ENCODE assay signal across 1 cellular context in the genomic region with DNA sequence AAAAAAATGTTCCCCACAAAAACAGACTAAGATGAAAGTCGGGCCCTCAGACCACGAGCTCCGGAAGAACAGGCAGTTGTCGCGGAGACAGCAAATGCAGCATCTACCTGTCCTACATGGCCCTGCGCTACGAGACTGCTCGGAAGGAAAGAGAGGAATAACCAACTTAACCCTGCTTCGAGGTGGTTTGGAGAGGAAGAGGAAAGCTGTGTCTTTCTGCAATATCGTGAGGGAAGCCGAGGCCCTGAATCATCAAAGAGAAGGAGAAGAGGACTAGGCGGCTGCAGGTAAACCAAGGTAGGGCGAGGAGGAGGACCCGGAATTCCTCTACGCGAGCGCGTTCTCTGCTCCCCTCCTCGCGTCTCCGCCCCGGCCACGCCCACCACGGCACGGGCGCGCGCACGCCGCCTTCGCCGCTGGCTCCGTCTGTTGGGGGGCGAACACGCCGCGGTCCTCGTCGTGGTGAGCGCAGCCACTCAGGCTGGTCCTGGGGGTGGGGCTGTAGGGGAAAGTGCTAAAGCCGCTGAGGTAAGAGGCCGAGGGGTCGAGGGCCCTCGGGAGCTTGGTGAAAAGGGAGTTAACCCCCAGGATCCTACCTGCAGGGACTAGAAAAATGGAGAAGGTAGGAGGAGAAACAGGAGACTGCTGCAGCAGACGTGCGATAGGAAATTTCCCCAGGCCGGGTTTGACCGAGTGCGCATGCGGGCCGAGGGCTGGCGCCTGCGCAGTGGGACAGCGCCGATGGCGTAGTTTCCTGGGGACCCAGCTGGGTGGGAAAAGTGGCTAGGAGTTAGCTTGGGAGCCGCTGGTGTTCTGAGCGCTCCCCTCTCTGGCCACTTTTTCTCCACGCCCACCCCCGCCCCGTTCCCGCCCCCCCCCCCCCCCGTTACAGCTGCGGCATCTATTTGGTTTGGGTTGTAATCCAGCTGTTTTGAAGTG.
A peak's percentile ranks its signal among the peaks of the same experiment; 100 is the strongest.
TF ChIP-seq lines count a peak whose summit lies in the region.

ANAPC16 (plus strand) TSS at position 402 of the 939 bp plus-strand sequence. CDS start 7,903 bp downstream, outside the sequence.
ASCC1 (minus strand) TSS at position 666 of the 939 bp plus-strand sequence. CDS start 2,978 bp downstream, outside the sequence.

TF ChIP-seq in HEK293, 187 proteins besides CTCF, POLR2A, EP300 and RAD21 (continued from another document and continues in another):
- TF ChIP-seq, protein P1, sequence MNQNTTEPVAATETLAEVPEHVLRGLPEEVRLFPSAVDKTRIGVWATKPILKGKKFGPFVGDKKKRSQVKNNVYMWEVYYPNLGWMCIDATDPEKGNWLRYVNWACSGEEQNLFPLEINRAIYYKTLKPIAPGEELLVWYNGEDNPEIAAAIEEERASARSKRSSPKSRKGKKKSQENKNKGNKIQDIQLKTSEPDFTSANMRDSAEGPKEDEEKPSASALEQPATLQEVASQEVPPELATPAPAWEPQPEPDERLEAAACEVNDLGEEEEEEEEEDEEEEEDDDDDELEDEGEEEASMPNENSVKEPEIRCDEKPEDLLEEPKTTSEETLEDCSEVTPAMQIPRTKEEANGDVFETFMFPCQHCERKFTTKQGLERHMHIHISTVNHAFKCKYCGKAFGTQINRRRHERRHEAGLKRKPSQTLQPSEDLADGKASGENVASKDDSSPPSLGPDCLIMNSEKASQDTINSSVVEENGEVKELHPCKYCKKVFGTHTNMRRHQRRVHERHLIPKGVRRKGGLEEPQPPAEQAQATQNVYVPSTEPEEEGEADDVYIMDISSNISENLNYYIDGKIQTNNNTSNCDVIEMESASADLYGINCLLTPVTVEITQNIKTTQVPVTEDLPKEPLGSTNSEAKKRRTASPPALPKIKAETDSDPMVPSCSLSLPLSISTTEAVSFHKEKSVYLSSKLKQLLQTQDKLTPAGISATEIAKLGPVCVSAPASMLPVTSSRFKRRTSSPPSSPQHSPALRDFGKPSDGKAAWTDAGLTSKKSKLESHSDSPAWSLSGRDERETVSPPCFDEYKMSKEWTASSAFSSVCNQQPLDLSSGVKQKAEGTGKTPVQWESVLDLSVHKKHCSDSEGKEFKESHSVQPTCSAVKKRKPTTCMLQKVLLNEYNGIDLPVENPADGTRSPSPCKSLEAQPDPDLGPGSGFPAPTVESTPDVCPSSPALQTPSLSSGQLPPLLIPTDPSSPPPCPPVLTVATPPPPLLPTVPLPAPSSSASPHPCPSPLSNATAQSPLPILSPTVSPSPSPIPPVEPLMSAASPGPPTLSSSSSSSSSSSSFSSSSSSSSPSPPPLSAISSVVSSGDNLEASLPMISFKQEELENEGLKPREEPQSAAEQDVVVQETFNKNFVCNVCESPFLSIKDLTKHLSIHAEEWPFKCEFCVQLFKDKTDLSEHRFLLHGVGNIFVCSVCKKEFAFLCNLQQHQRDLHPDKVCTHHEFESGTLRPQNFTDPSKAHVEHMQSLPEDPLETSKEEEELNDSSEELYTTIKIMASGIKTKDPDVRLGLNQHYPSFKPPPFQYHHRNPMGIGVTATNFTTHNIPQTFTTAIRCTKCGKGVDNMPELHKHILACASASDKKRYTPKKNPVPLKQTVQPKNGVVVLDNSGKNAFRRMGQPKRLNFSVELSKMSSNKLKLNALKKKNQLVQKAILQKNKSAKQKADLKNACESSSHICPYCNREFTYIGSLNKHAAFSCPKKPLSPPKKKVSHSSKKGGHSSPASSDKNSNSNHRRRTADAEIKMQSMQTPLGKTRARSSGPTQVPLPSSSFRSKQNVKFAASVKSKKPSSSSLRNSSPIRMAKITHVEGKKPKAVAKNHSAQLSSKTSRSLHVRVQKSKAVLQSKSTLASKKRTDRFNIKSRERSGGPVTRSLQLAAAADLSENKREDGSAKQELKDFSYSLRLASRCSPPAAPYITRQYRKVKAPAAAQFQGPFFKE (tag by site-specific recombination; IDR thresholded peaks at IDR 0.05; ENCODE audit: borderline replicate concordance), result no peak
- TF ChIP-seq ZNF514 (tag by site-specific recombination; IDR thresholded peaks at IDR 0.05), result no peak
- TF ChIP-seq ZNF433 (tag by site-specific recombination; IDR thresholded peaks at IDR 0.05; ENCODE audit: low read depth), result no peak
- TF ChIP-seq FEZF1 (tag by site-specific recombination; IDR thresholded peaks at IDR 0.05), result no peak
- TF ChIP-seq, protein P2, sequence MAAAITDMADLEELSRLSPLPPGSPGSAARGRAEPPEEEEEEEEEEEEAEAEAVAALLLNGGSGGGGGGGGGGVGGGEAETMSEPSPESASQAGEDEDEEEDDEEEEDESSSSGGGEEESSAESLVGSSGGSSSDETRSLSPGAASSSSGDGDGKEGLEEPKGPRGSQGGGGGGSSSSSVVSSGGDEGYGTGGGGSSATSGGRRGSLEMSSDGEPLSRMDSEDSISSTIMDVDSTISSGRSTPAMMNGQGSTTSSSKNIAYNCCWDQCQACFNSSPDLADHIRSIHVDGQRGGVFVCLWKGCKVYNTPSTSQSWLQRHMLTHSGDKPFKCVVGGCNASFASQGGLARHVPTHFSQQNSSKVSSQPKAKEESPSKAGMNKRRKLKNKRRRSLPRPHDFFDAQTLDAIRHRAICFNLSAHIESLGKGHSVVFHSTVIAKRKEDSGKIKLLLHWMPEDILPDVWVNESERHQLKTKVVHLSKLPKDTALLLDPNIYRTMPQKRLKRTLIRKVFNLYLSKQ (tag by site-specific recombination; IDR thresholded peaks at IDR 0.05; ENCODE audit: borderline replicate concordance), result no peak
- peak; percentile 74 for TF ChIP-seq ZBTB17 (tag by site-specific recombination; IDR thresholded peaks at IDR 0.05)
- no peak for TF ChIP-seq ZNF785 (tag by site-specific recombination; IDR thresholded peaks at IDR 0.05)
- TF ChIP-seq, protein P3, sequence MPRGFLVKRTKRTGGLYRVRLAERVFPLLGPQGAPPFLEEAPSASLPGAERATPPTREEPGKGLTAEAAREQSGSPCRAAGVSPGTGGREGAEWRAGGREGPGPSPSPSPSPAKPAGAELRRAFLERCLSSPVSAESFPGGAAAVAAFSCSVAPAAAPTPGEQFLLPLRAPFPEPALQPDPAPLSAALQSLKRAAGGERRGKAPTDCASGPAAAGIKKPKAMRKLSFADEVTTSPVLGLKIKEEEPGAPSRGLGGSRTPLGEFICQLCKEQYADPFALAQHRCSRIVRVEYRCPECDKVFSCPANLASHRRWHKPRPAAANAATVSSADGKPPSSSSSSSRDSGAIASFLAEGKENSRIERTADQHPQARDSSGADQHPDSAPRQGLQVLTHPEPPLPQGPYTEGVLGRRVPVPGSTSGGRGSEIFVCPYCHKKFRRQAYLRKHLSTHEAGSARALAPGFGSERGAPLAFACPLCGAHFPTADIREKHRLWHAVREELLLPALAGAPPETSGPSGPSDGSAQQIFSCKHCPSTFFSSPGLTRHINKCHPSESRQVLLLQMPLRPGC (tag by site-specific recombination; IDR thresholded peaks at IDR 0.05), result peak; percentile 86
- TF ChIP-seq ZNF837 (tag by site-specific recombination; IDR thresholded peaks at IDR 0.05), result no peak
- no peak for TF ChIP-seq ZNF510 (tag by site-specific recombination; IDR thresholded peaks at IDR 0.05; ENCODE audit: insufficient replicate concordance)
- TF ChIP-seq, protein P4, sequence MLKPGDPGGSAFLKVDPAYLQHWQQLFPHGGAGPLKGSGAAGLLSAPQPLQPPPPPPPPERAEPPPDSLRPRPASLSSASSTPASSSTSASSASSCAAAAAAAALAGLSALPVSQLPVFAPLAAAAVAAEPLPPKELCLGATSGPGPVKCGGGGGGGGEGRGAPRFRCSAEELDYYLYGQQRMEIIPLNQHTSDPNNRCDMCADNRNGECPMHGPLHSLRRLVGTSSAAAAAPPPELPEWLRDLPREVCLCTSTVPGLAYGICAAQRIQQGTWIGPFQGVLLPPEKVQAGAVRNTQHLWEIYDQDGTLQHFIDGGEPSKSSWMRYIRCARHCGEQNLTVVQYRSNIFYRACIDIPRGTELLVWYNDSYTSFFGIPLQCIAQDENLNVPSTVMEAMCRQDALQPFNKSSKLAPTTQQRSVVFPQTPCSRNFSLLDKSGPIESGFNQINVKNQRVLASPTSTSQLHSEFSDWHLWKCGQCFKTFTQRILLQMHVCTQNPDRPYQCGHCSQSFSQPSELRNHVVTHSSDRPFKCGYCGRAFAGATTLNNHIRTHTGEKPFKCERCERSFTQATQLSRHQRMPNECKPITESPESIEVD (tag by site-specific recombination; IDR thresholded peaks at IDR 0.05), result no peak
- TF ChIP-seq ATF2 (tag by site-specific recombination; IDR thresholded peaks at IDR 0.05; ENCODE audit: low read depth), result no peak; the same call in none of the 2 replicates
- no peak for TF ChIP-seq ZNF223 (tag by site-specific recombination; IDR thresholded peaks at IDR 0.05)
- no peak for TF ChIP-seq ZNF37A (tag by site-specific recombination; IDR thresholded peaks at IDR 0.05)
- no peak for TF ChIP-seq ZNF624 (tag by site-specific recombination; IDR thresholded peaks at IDR 0.05)
- no peak for TF ChIP-seq ZNF791 (tag by site-specific recombination; IDR thresholded peaks at IDR 0.05)
- TF ChIP-seq ZNF571 (tag by site-specific recombination; IDR thresholded peaks at IDR 0.05), result no peak
- no peak for TF ChIP-seq ZNF768 (tag by site-specific recombination; IDR thresholded peaks at IDR 0.05)
- TF ChIP-seq ZNF558 (tag by site-specific recombination; IDR thresholded peaks at IDR 0.05), result no peak
- TF ChIP-seq, protein P5, sequence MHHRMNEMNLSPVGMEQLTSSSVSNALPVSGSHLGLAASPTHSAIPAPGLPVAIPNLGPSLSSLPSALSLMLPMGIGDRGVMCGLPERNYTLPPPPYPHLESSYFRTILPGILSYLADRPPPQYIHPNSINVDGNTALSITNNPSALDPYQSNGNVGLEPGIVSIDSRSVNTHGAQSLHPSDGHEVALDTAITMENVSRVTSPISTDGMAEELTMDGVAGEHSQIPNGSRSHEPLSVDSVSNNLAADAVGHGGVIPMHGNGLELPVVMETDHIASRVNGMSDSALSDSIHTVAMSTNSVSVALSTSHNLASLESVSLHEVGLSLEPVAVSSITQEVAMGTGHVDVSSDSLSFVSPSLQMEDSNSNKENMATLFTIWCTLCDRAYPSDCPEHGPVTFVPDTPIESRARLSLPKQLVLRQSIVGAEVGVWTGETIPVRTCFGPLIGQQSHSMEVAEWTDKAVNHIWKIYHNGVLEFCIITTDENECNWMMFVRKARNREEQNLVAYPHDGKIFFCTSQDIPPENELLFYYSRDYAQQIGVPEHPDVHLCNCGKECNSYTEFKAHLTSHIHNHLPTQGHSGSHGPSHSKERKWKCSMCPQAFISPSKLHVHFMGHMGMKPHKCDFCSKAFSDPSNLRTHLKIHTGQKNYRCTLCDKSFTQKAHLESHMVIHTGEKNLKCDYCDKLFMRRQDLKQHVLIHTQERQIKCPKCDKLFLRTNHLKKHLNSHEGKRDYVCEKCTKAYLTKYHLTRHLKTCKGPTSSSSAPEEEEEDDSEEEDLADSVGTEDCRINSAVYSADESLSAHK (tag by site-specific recombination; IDR thresholded peaks at IDR 0.05), result peak; percentile 55; the same call in 1 of the 2 replicates
- no peak for TF ChIP-seq ZNF707 (tag by site-specific recombination; IDR thresholded peaks at IDR 0.05)
- peak; percentile 50; the same call in 1 of the 2 replicates for TF ChIP-seq ZFP69B (tag by site-specific recombination; IDR thresholded peaks at IDR 0.05)
- no peak for TF ChIP-seq ZNF549 (tag by site-specific recombination; IDR thresholded peaks at IDR 0.05)
- TF ChIP-seq ZFHX2 (tag by site-specific recombination; conservative IDR thresholded peaks at IDR 0.05), result peak; percentile 71
- TF ChIP-seq, protein P6, sequence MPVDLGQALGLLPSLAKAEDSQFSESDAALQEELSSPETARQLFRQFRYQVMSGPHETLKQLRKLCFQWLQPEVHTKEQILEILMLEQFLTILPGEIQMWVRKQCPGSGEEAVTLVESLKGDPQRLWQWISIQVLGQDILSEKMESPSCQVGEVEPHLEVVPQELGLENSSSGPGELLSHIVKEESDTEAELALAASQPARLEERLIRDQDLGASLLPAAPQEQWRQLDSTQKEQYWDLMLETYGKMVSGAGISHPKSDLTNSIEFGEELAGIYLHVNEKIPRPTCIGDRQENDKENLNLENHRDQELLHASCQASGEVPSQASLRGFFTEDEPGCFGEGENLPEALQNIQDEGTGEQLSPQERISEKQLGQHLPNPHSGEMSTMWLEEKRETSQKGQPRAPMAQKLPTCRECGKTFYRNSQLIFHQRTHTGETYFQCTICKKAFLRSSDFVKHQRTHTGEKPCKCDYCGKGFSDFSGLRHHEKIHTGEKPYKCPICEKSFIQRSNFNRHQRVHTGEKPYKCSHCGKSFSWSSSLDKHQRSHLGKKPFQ (tag by site-specific recombination; IDR thresholded peaks at IDR 0.05), result no peak
- no peak for TF ChIP-seq RBAK (tag by site-specific recombination; IDR thresholded peaks at IDR 0.05)
- TF ChIP-seq, protein P7, sequence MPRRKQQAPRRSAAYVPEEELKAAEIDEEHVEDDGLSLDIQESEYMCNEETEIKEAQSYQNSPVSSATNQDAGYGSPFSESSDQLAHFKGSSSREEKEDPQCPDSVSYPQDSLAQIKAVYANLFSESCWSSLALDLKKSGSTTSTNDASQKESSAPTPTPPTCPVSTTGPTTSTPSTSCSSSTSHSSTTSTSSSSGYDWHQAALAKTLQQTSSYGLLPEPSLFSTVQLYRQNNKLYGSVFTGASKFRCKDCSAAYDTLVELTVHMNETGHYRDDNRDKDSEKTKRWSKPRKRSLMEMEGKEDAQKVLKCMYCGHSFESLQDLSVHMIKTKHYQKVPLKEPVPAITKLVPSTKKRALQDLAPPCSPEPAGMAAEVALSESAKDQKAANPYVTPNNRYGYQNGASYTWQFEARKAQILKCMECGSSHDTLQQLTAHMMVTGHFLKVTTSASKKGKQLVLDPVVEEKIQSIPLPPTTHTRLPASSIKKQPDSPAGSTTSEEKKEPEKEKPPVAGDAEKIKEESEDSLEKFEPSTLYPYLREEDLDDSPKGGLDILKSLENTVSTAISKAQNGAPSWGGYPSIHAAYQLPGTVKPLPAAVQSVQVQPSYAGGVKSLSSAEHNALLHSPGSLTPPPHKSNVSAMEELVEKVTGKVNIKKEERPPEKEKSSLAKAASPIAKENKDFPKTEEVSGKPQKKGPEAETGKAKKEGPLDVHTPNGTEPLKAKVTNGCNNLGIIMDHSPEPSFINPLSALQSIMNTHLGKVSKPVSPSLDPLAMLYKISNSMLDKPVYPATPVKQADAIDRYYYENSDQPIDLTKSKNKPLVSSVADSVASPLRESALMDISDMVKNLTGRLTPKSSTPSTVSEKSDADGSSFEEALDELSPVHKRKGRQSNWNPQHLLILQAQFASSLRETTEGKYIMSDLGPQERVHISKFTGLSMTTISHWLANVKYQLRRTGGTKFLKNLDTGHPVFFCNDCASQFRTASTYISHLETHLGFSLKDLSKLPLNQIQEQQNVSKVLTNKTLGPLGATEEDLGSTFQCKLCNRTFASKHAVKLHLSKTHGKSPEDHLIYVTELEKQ (tag by site-specific recombination; IDR thresholded peaks at IDR 0.05; ENCODE audit: borderline replicate concordance), result no peak
